21 cellular contexts compared by ENCODE assay signal in the genomic region with DNA sequence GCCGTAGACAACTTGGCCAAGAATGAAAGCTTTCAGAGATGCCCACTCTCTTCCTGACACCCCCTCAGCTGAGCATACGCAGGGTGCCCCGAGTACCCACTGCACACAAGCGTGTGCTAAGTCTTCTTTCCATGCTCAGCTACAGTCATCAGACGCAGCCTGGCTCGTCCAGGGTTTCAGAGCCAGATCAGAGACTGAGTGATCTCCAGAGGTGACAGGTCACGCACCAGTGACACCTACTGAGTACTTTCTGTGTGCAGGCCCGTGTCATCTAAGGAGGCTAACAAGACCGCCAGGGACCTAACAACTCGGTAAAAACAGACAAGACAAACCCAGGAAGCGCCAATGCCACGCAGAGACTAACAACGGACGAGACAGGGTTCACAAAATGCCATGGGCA. TPM values are rescaled to one million over a fixed set of nuclear protein-coding genes. Genes with fewer than 3 reads are reported as not detected.
DNase-seq lines count a peak whose midpoint lies in the region; ATAC-seq, FAIRE-seq and TF ChIP-seq lines count a peak whose summit lies in the region.
"Had no signal": no experiment of that assay in that cellular context is flagged by ENCODE, and none has a peak within 500 bp of the region (broad histone marks: within the 10 kb centered on the region; RNA-seq: fewer than 3 reads in every experiment).

No MANE protein-coding gene starts in this region.

- DNase-seq in GM12864 (ENCODE audit: low read depth), result peak; percentile 61
- no peak for DNase-seq in glutamatergic neuron
- no peak for DNase-seq in GM19239 (ENCODE audit: insufficient read length, low spot score)
- DNase-seq in activated CD4-positive, alpha-beta T cell treated with anti-CD3 and anti-CD28 coated beads, Interleukin-2, amount 50 U/mL, for 4 hours, result no peak
- DNase-seq in KBM-7, result no peak
- DNase-seq: activated CD4-positive, alpha-beta memory T cell treated with anti-CD3 and anti-CD28 coated beads, Interleukin-2, amount 10 ng/mL, durations not matched to agents 7 days and 5 days; activated T-cell treated with anti-CD3 and anti-CD28 coated beads, Interleukin-2, amount 50 U/mL, for 4 hours; body of pancreas; CD4-positive, alpha-beta T cell; lower lobe of right lung; MG63; NCI-H146; right cardiac atrium; SJCRH30; T-helper 17 cell; testis had no signal

- H3K4me1 Mint-ChIP-seq in glutamatergic neuron (ENCODE audit: low read depth, unreplicated experiment), result peaks cover 60% of the 10 kb centered on the region

- ATAC-seq in GM21515 (IDR thresholded peaks at IDR 0.05; ENCODE audit: unreplicated experiment), result peak; percentile 63
- ATAC-seq in HG03442 (IDR thresholded peaks at IDR 0.05; ENCODE audit: unreplicated experiment), result peak; percentile 51
- no peak for ATAC-seq in HG02642 (IDR thresholded peaks at IDR 0.05; ENCODE audit: poor library complexity, unreplicated experiment)
- ATAC-seq: activated T-cell treated with anti-CD3 and anti-CD28 coated beads, Interleukin-2, amount 50 U/mL, for 4 hours; body of pancreas; lower lobe of right lung; right cardiac atrium; T-helper 17 cell had no signal

- H3K27me3 Mint-ChIP-seq in glutamatergic neuron (ENCODE audit: unreplicated experiment), result peaks cover 6% of the 10 kb centered on the region
- H3K27me3 Mint-ChIP-seq: activated CD4-positive, alpha-beta memory T cell treated with anti-CD3 and anti-CD28 coated beads, Interleukin-2, amount 10 ng/mL, durations not matched to agents 7 days and 5 days; activated naive CD4-positive, alpha-beta T cell treated with anti-CD3 and anti-CD28 coated beads, Interleukin-2, amount 50 U/mL, for 24 hours; CD4-positive, alpha-beta T cell; T-helper 17 cell had no signal

- TF ChIP-seq CTCF in GM12864 (IDR thresholded peaks at IDR 0.05; ENCODE audit: low read depth, low read length, missing control alignments) (no peak), glutamatergic neuron (IDR thresholded peaks at IDR 0.05; ENCODE audit: partially characterized antibody, unreplicated experiment) (no peak)

- peak overlapping the region; percentile 87 for H3K27ac Mint-ChIP-seq in glutamatergic neuron (ENCODE audit: unreplicated experiment)
- H3K27ac Mint-ChIP-seq: activated CD4-positive, alpha-beta memory T cell treated with anti-CD3 and anti-CD28 coated beads, Interleukin-2, amount 10 ng/mL, durations not matched to agents 7 days and 5 days; activated naive CD4-positive, alpha-beta T cell treated with anti-CD3 and anti-CD28 coated beads, Interleukin-2, amount 50 U/mL, for 24 hours; CD4-positive, alpha-beta T cell; T-helper 17 cell had no signal

- in situ Hi-C loops in KBM-7 (cut with MboI; ENCODE audit: low pct_unique_long_range_greater_than_20kb, low sequenced_read_pairs), result no loop called here

- H3K36me3 Mint-ChIP-seq in glutamatergic neuron (ENCODE audit: unreplicated experiment), result peaks cover 4% of the 10 kb centered on the region

- peak overlapping the region; percentile 26 for H3K4me3 ChIP-seq in GM12864 (ENCODE audit: low read depth, low read length)
- H3K4me3 ChIP-seq: body of pancreas, coronary artery, lower lobe of right lung, MG63, SJCRH30, testis had no signal

- peaks cover 3% of the 10 kb centered on the region for H3K9me3 Mint-ChIP-seq in glutamatergic neuron (ENCODE audit: unreplicated experiment)
- H3K9me3 Mint-ChIP-seq: activated CD4-positive, alpha-beta memory T cell treated with anti-CD3 and anti-CD28 coated beads, Interleukin-2, amount 10 ng/mL, durations not matched to agents 7 days and 5 days; activated naive CD4-positive, alpha-beta T cell treated with anti-CD3 and anti-CD28 coated beads, Interleukin-2, amount 50 U/mL, for 24 hours; activated T-cell treated with anti-CD3 and anti-CD28 coated beads, Interleukin-2, amount 50 U/mL, for 4 hours; CD4-positive, alpha-beta T cell had no signal

- no peak for FAIRE-seq in GM19239 (lab: Jason Lieb, UNC)

- peak overlapping the region; percentile 27 for H3K4me3 Mint-ChIP-seq in glutamatergic neuron (ENCODE audit: unreplicated experiment)
- H3K4me3 Mint-ChIP-seq: activated CD4-positive, alpha-beta memory T cell treated with anti-CD3 and anti-CD28 coated beads, Interleukin-2, amount 10 ng/mL, durations not matched to agents 7 days and 5 days; activated naive CD4-positive, alpha-beta T cell treated with anti-CD3 and anti-CD28 coated beads, Interleukin-2, amount 50 U/mL, for 24 hours; activated T-cell treated with anti-CD3 and anti-CD28 coated beads, Interleukin-2, amount 50 U/mL, for 4 hours; CD4-positive, alpha-beta T cell; T-helper 17 cell had no signal

RNA-seq across cellular contexts. Expression of gene STX2, which starts 25.1 kb away (rescaled TPM):
- total RNA-seq in glutamatergic neuron (ENCODE audit: unreplicated experiment), result 76.5 TPM

RNA-seq across cellular contexts. Expression of gene RAN, which starts 57.9 kb away (rescaled TPM):
- total RNA-seq in glutamatergic neuron (ENCODE audit: unreplicated experiment), result 766 TPM
